In genomic region chr7:156104501-156105336, GRCh38 we compare ENCODE assay signal across 30 cellular contexts.
"Had no signal": no experiment of that assay in that cellular context is flagged by ENCODE, and none has a peak within 500 bp of the region (broad histone marks: within the 10 kb centered on the region; RNA-seq: fewer than 3 reads in every experiment).

No MANE protein-coding gene starts in this region.

- DNase-seq: activated CD4-positive, alpha-beta memory T cell treated with anti-CD3 and anti-CD28 coated beads for 36 hours; activated CD4-positive, alpha-beta T cell treated with anti-CD3 and anti-CD28 coated beads for 36 hours; activated CD4-positive, alpha-beta T cell treated with anti-CD3 and anti-CD28 coated beads, Interleukin-2, amount 10 ng/mL, durations not matched to agents 24 days and 14 days; activated CD4-positive, CD25-positive, alpha-beta regulatory T cell; activated CD4-positive, CD25-positive, alpha-beta regulatory T cell treated with anti-CD3 and anti-CD28 coated beads, Interleukin-2, amount 50 U/mL, for 72 hours; activated CD8-positive, alpha-beta memory T cell treated with anti-CD3 and anti-CD28 coated beads, Interleukin-2, amount 10 ng/mL, durations not matched to agents 7 days and 5 days; activated CD8-positive, alpha-beta memory T cell treated with anti-CD3 and anti-CD28 coated beads, Interleukin-2, amount 50 U/mL, for 4 hours; activated CD8-positive, alpha-beta T cell treated with anti-CD3 and anti-CD28 coated beads, Interleukin-2, amount 10 ng/mL, durations not matched to agents 7 days and 5 days; activated effector memory CD4-positive, alpha-beta T cell treated with anti-CD3 and anti-CD28 coated beads, Interleukin-2, amount 50 U/mL, for 16 hours; activated naive CD4-positive, alpha-beta T cell treated with anti-CD3 and anti-CD28 coated beads for 36 hours; activated T-cell treated with anti-CD3 and anti-CD28 coated beads, Interleukin-2, amount 50 U/mL, for 1 hour; activated T-cell treated with anti-CD3 and anti-CD28 coated beads, Interleukin-2, amount 50 U/mL, for 48 hours; amniotic stem cell; anterior cingulate cortex; brain microvascular endothelial cell; caudate nucleus; cerebellar nuclear complex; colonic mucosa; effector memory CD4-positive, alpha-beta T cell; endodermal cell; foreskin fibroblast; head of caudate nucleus; T-helper 2 cell had no signal

- FAIRE-seq: astrocyte, bronchial epithelial cell, frontal cortex had no signal

- ATAC-seq: activated CD4-positive, alpha-beta T cell treated with anti-CD3 and anti-CD28 coated beads for 36 hours; activated CD8-positive, alpha-beta memory T cell treated with anti-CD3 and anti-CD28 coated beads, Interleukin-2, amount 10 ng/mL, durations not matched to agents 7 days and 5 days; activated CD8-positive, alpha-beta T cell treated with anti-CD3 and anti-CD28 coated beads, Interleukin-2, amount 10 ng/mL, durations not matched to agents 7 days and 5 days; esophagus mucosa had no signal

- H3K36me3 Mint-ChIP-seq: activated CD4-positive, alpha-beta memory T cell treated with anti-CD3 and anti-CD28 coated beads for 36 hours; activated CD8-positive, alpha-beta memory T cell treated with anti-CD3 and anti-CD28 coated beads, Interleukin-2, amount 10 ng/mL, durations not matched to agents 7 days and 5 days; activated naive CD8-positive, alpha-beta T cell had no signal

- H3K27me3 ChIP-seq: brain microvascular endothelial cell, colonic mucosa had no signal

- H3K4me1 ChIP-seq: colonic mucosa had no signal

- H3K4me3 Mint-ChIP-seq: activated CD4-positive, alpha-beta memory T cell treated with anti-CD3 and anti-CD28 coated beads for 36 hours; activated CD4-positive, alpha-beta T cell treated with anti-CD3 and anti-CD28 coated beads for 36 hours; activated CD4-positive, alpha-beta T cell treated with anti-CD3 and anti-CD28 coated beads, Interleukin-2, amount 10 ng/mL, durations not matched to agents 24 days and 14 days; activated CD8-positive, alpha-beta memory T cell treated with anti-CD3 and anti-CD28 coated beads, Interleukin-2, amount 10 ng/mL, durations not matched to agents 7 days and 5 days; activated CD8-positive, alpha-beta T cell treated with anti-CD3 and anti-CD28 coated beads, Interleukin-2, amount 10 ng/mL, durations not matched to agents 7 days and 5 days; activated naive CD4-positive, alpha-beta T cell treated with anti-CD3 and anti-CD28 coated beads for 36 hours; activated naive CD8-positive, alpha-beta T cell; activated T-helper 1 cell treated with anti-CD3 and anti-CD28 coated beads, Interleukin-12 subunit alpha, Interleukin-12 subunit beta, Interleukin-2, Interleukin-4 antibody, amounts not matched to agents 30 ng/mL and 10 ng/mL and 1 ng/mL, durations not matched to agents 14 hours and 24 hours and 36 hours; endodermal cell had no signal

- H3K9me3 Mint-ChIP-seq: activated CD4-positive, alpha-beta memory T cell treated with anti-CD3 and anti-CD28 coated beads for 36 hours; activated CD4-positive, alpha-beta T cell treated with anti-CD3 and anti-CD28 coated beads, Interleukin-2, amount 10 ng/mL, durations not matched to agents 24 days and 14 days; activated naive CD4-positive, alpha-beta T cell treated with anti-CD3 and anti-CD28 coated beads for 36 hours; activated T-helper 1 cell treated with anti-CD3 and anti-CD28 coated beads, Interleukin-12 subunit alpha, Interleukin-12 subunit beta, Interleukin-2, Interleukin-4 antibody, amounts not matched to agents 30 ng/mL and 10 ng/mL and 1 ng/mL, durations not matched to agents 14 hours and 24 hours and 36 hours; activated T-helper 2 cell treated with anti-CD3 and anti-CD28 coated beads, Interferon-gamma antibody, Interleukin-2, Interleukin-4, amounts not matched to agents 10 μg/mL and 5 μg/mL and 100 μg/mL, durations not matched to agents 14 hours and 24 hours and 36 hours; endodermal cell had no signal

- H3K36me3 ChIP-seq: brain microvascular endothelial cell, colonic mucosa had no signal

- H3K4me1 Mint-ChIP-seq: activated CD4-positive, alpha-beta T cell treated with anti-CD3 and anti-CD28 coated beads for 36 hours; activated CD4-positive, alpha-beta T cell treated with anti-CD3 and anti-CD28 coated beads, Interleukin-2, amount 10 ng/mL, durations not matched to agents 24 days and 14 days; activated CD8-positive, alpha-beta memory T cell treated with anti-CD3 and anti-CD28 coated beads, Interleukin-2, amount 10 ng/mL, durations not matched to agents 7 days and 5 days; endodermal cell had no signal

- H3K27ac ChIP-seq: brain microvascular endothelial cell, colonic mucosa had no signal

- H3K27me3 Mint-ChIP-seq: activated CD4-positive, alpha-beta memory T cell treated with anti-CD3 and anti-CD28 coated beads for 36 hours; activated CD4-positive, alpha-beta T cell treated with anti-CD3 and anti-CD28 coated beads for 36 hours; activated CD4-positive, alpha-beta T cell treated with anti-CD3 and anti-CD28 coated beads, Interleukin-2, amount 10 ng/mL, durations not matched to agents 24 days and 14 days; activated CD8-positive, alpha-beta memory T cell treated with anti-CD3 and anti-CD28 coated beads, Interleukin-2, amount 10 ng/mL, durations not matched to agents 7 days and 5 days; activated naive CD8-positive, alpha-beta T cell had no signal

- H3K4me3 ChIP-seq: colonic mucosa had no signal

- H3K27ac Mint-ChIP-seq: activated CD4-positive, alpha-beta memory T cell treated with anti-CD3 and anti-CD28 coated beads for 36 hours; activated CD4-positive, alpha-beta T cell treated with anti-CD3 and anti-CD28 coated beads for 36 hours; activated CD4-positive, alpha-beta T cell treated with anti-CD3 and anti-CD28 coated beads, Interleukin-2, amount 10 ng/mL, durations not matched to agents 24 days and 14 days; activated CD8-positive, alpha-beta memory T cell treated with anti-CD3 and anti-CD28 coated beads, Interleukin-2, amount 10 ng/mL, durations not matched to agents 7 days and 5 days; activated CD8-positive, alpha-beta T cell treated with anti-CD3 and anti-CD28 coated beads, Interleukin-2, amount 10 ng/mL, durations not matched to agents 7 days and 5 days; activated naive CD4-positive, alpha-beta T cell treated with anti-CD3 and anti-CD28 coated beads for 36 hours; activated naive CD8-positive, alpha-beta T cell; activated T-helper 1 cell treated with anti-CD3 and anti-CD28 coated beads, Interleukin-12 subunit alpha, Interleukin-12 subunit beta, Interleukin-2, Interleukin-4 antibody, amounts not matched to agents 30 ng/mL and 10 ng/mL and 1 ng/mL, durations not matched to agents 14 hours and 24 hours and 36 hours; activated T-helper 2 cell treated with anti-CD3 and anti-CD28 coated beads, Interferon-gamma antibody, Interleukin-2, Interleukin-4, amounts not matched to agents 10 μg/mL and 5 μg/mL and 100 μg/mL, durations not matched to agents 14 hours and 24 hours and 36 hours; endodermal cell had no signal

- H3K9me3 ChIP-seq: colonic mucosa had no signal
